Comparison of ENCODE assay signal across 13 cellular contexts in the genomic region with DNA sequence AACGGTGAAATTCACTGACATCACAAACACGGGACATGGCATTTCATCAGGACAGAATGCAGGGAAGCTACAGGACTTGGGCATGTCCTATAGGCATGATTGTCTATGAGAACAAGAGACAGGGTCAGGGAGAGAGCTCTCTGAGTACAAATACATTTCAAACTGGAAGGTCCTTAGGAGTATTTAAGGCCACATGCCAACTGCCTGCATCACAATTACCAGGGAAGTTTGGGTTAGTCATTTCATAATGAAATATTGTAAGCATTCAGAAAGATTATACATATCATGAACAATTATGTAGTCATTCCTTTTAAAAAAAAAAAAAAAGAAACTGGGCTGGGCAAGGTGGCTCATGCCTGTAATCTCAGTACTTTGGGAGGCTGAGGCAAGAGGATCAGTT.
DNase-seq lines count a peak whose midpoint lies in the region; ATAC-seq lines count a peak whose summit lies in the region.
"Had no signal": no experiment of that assay in that cellular context is flagged by ENCODE, and none has a peak within 500 bp of the region (broad histone marks: within the 10 kb centered on the region; RNA-seq: fewer than 3 reads in every experiment).

No MANE protein-coding gene starts in this region.

- no peak overlapping the region for H4K8ac ChIP-seq in trophoblast cell (ENCODE audit: low read depth, low read length)

- POLR2A ChIA-PET in CD8-positive, alpha-beta memory T cell (lab: Charles Lee), result no interaction called here

- H3K79me2 ChIP-seq in trophoblast cell (ENCODE audit: control insufficient read depth, insufficient read depth, low read length, poor library complexity), result peaks cover 8% of the 10 kb centered on the region

- peaks cover 4% of the 10 kb centered on the region for H3K36me3 ChIP-seq in CD8-positive, alpha-beta memory T cell (ENCODE audit: insufficient read depth, low read length)
- peaks cover 4% of the 10 kb centered on the region for H3K36me3 ChIP-seq in MG63
- H3K36me3 ChIP-seq in trophoblast cell (ENCODE audit: control insufficient read depth in 1 of 2, insufficient read depth in 2 of 2, low read length in 2 of 2), result peaks cover 14 to 20% of the 10 kb centered on the region in 2 experiments

- H2BK5ac ChIP-seq in trophoblast cell (ENCODE audit: low read depth, low read length, poor library complexity), result no peak overlapping the region

- H3K27ac Mint-ChIP-seq in CD8-positive, alpha-beta memory T cell, result peak overlapping the region in 5 of 8 donors; percentile 10 to 63 (median 54)
- H3K27ac Mint-ChIP-seq: T-helper 1 cell treated with Interleukin-12 subunit alpha and Interleukin-12 subunit beta and Interleukin-4 antibody, amounts not matched to agents 30 μg/mL and 1 μg/mL, for 36 hours had no signal

- no peaks in the 10 kb centered on the region for H3K9me3 Mint-ChIP-seq in CD8-positive, alpha-beta memory T cell
- H3K9me3 Mint-ChIP-seq: T-helper 1 cell treated with Interleukin-12 subunit alpha and Interleukin-12 subunit beta and Interleukin-4 antibody, amounts not matched to agents 30 μg/mL and 1 μg/mL, for 36 hours had no signal

- H3K27me3 Mint-ChIP-seq in CD8-positive, alpha-beta memory T cell, result peaks cover 0 to 1% of the 10 kb centered on the region in 2 donors

- H3K4me1 Mint-ChIP-seq in CD8-positive, alpha-beta memory T cell, result peaks cover 41 to 53% (median 49%) of the 10 kb centered on the region in 3 donors

- H4K12ac ChIP-seq in trophoblast cell (ENCODE audit: low read depth, low read length), result no peak overlapping the region

- no CpG with 5 or more reads among the region's 2 CpGs for WGBS in trophoblast cell (ENCODE audit: extremely low coverage, insufficient coverage, insufficient read length)

- DNase-seq in CD8-positive, alpha-beta memory T cell, result no peak
- DNase-seq in MG63 (peak; percentile 69), dedifferentiated amniotic fluid mesenchymal stem cell (ENCODE audit: extremely low spot score) (peak; percentile 84), trophoblast cell (peak; percentile 82 to 94)
- DNase-seq in stimulated activated naive CD4-positive, alpha-beta T cell (lab: John Stamatoyannopoulos, UW), result no peak
- DNase-seq: amygdala, erythroblast, NCI-H1930, occipital lobe had no signal

- no peak overlapping the region for H3K14ac ChIP-seq in trophoblast cell (ENCODE audit: low read length)

- no peak overlapping the region for H3K9ac ChIP-seq in trophoblast cell (ENCODE audit: low read length)

- H4K91ac ChIP-seq in trophoblast cell (ENCODE audit: low read depth, low read length), result no peak overlapping the region

- H3K4me1 ChIP-seq in CD8-positive, alpha-beta memory T cell (ENCODE audit: insufficient read depth, low read length), result peaks cover 28% of the 10 kb centered on the region
- H3K4me1 ChIP-seq in trophoblast cell (ENCODE audit: control insufficient read depth in 1 of 2, insufficient read depth in 2 of 2, low read length in 2 of 2), result peaks cover 9 to 22% of the 10 kb centered on the region in 2 experiments

- H2BK12ac ChIP-seq in trophoblast cell (ENCODE audit: low read length), result no peak overlapping the region

- peak overlapping the region; percentile 72 for H3K4ac ChIP-seq in trophoblast cell (ENCODE audit: low read depth, low read length)

- no peak overlapping the region for H3K4me3 ChIP-seq in CD8-positive, alpha-beta memory T cell (ENCODE audit: low read length)
- no peak overlapping the region for H3K4me3 ChIP-seq in MG63
- H3K4me3 ChIP-seq in trophoblast cell (ENCODE audit: low read depth, low read length), result no peak overlapping the region

- H3K4me3 Mint-ChIP-seq in CD8-positive, alpha-beta memory T cell, result peak overlapping the region in 1 of 7 donors; percentile 36
- H3K4me3 Mint-ChIP-seq: T-helper 1 cell treated with Interleukin-12 subunit alpha and Interleukin-12 subunit beta and Interleukin-4 antibody, amounts not matched to agents 30 μg/mL and 1 μg/mL, for 36 hours had no signal

- no peaks in the 10 kb centered on the region for H3K9me3 ChIP-seq in CD8-positive, alpha-beta memory T cell (ENCODE audit: low read length)
- H3K9me3 ChIP-seq in MG63, result no peaks in the 10 kb centered on the region
- H3K9me3 ChIP-seq in trophoblast cell (ENCODE audit: insufficient read depth, low read depth, low read length), result no peaks in the 10 kb centered on the region

- H3K27me3 ChIP-seq in CD8-positive, alpha-beta memory T cell (ENCODE audit: insufficient read depth, low read length, poor library complexity, severe bottlenecking), result no peaks in the 10 kb centered on the region
- H3K27me3 ChIP-seq in MG63, result no peaks in the 10 kb centered on the region
- no peaks in the 10 kb centered on the region for H3K27me3 ChIP-seq in trophoblast cell (ENCODE audit: insufficient read depth, low read length)

- no peak overlapping the region for H3K23ac ChIP-seq in trophoblast cell (ENCODE audit: low read length)

- no peak overlapping the region for H3K4me2 ChIP-seq in trophoblast cell (ENCODE audit: low read length)

- no peak overlapping the region for H3K18ac ChIP-seq in trophoblast cell (ENCODE audit: low read length)

- no peak overlapping the region for H2BK120ac ChIP-seq in trophoblast cell (ENCODE audit: insufficient read depth, low read length, poor library complexity)

- H3K27ac ChIP-seq in CD8-positive, alpha-beta memory T cell (ENCODE audit: low read depth, low read length), result no peak overlapping the region
- no peak overlapping the region for H3K27ac ChIP-seq in trophoblast cell (ENCODE audit: low read depth, low read length)

- peaks cover 5% of the 10 kb centered on the region for H3K79me1 ChIP-seq in trophoblast cell (ENCODE audit: low read length)

- CTCF ChIA-PET in CD8-positive, alpha-beta memory T cell (lab: Charles Lee), result interaction anchor here (1.7 to 2.4 kb wide), 2 partner anchors 27 to 72 kb away, joined by 6 read pairs; a partner anchor contains a TSS

- no peak overlapping the region for H2AK5ac ChIP-seq in trophoblast cell (ENCODE audit: low read length)

- no peak for ATAC-seq in GM21515 (IDR thresholded peaks at IDR 0.05; ENCODE audit: unreplicated experiment)
- no peak for ATAC-seq in GM18870 (IDR thresholded peaks at IDR 0.05; ENCODE audit: unreplicated experiment)
- no peak for ATAC-seq in GM21786 (IDR thresholded peaks at IDR 0.05; ENCODE audit: unreplicated experiment)

- no peak overlapping the region for H2AFZ ChIP-seq in trophoblast cell (ENCODE audit: insufficient read depth, low read length, poor library complexity)

- peaks cover 13 to 35% (median 14%) of the 10 kb centered on the region in 3 donors for H3K36me3 Mint-ChIP-seq in CD8-positive, alpha-beta memory T cell

Comparison
In these comparisons a context has a peak if more than half of its experiments do, and no peak if none do; other contexts are left out.
1. DNase-seq: peak in MG63 (single experiment), dedifferentiated amniotic fluid mesenchymal stem cell (single experiment) and trophoblast cell (2 of 2); none in CD8-positive, alpha-beta memory T cell (0 of 5) and stimulated activated naive CD4-positive, alpha-beta T cell (0 of 6).